In genomic region chr20:21808863-21809664, GRCh38 we compare ENCODE assay signal across 8 cellular contexts.
DNase-seq lines count a peak whose midpoint lies in the region; ATAC-seq and TF ChIP-seq lines count a peak whose summit lies in the region.

No MANE protein-coding gene starts in this region.

- H3K4me1 ChIP-seq in heart left ventricle: no peaks in the 10 kb centered on the region

- H3K36me3 Mint-ChIP-seq in activated CD4-positive, alpha-beta T cell treated with anti-CD3 and anti-CD28 coated beads, Interleukin-2, amount 10 ng/mL, durations not matched to agents 7 days and 5 days (ENCODE audit: low read depth): no peaks in the 10 kb centered on the region

- no peaks in the 10 kb centered on the region for H3K36me3 ChIP-seq in heart left ventricle

- CTCF ChIA-PET in activated CD4-positive, alpha-beta T cell treated with anti-CD3 and anti-CD28 coated beads, Interleukin-2, amount 10 ng/mL, durations not matched to agents 7 days and 5 days (lab: Charles Lee): no interaction called here

- H3K27me3 ChIP-seq in heart left ventricle: peaks cover 0 to 24% (median 0%) of the 10 kb centered on the region in 9 donors

- DNase-seq in GM12865 (ENCODE audit: low read depth) (peak; percentile 50), HT-29 (ENCODE audit: low spot score) (peak; percentile 42), heart left ventricle (peak in 4 of 5 donors; percentile 18 to 76 (median 42)), Kasumi-1 (lab: John Stamatoyannopoulos, UW) (no peak)
- DNase-seq in activated CD4-positive, alpha-beta T cell treated with anti-CD3 and anti-CD28 coated beads, Interleukin-2, amount 10 ng/mL, durations not matched to agents 7 days and 5 days: peak; percentile 45
- DNase-seq in stimulated activated CD4-positive, alpha-beta T cell treated with anti-CD3 and anti-CD28 coated beads, Interleukin-12 subunit alpha, Interleukin-12 subunit beta, amount 100 ng/mL, for 48 hours (ENCODE audit: low read depth in 2 of 3, low spot score in 1 of 3): peak; percentile 3 to 20 (median 11)

- no peak overlapping the region for H3K27ac ChIP-seq in heart left ventricle

- H3K9me3 Mint-ChIP-seq in activated CD4-positive, alpha-beta T cell treated with anti-CD3 and anti-CD28 coated beads, Interleukin-2, amount 10 ng/mL, durations not matched to agents 7 days and 5 days: no peaks in the 10 kb centered on the region

- H3K27ac Mint-ChIP-seq in activated CD4-positive, alpha-beta T cell treated with anti-CD3 and anti-CD28 coated beads, Interleukin-2, amount 10 ng/mL, durations not matched to agents 7 days and 5 days: no peak overlapping the region

- intact Hi-C loops in heart left ventricle (cut with DNase I): loop anchor here in 9 of 10 donors (2.0 to 10.0 kb wide), 8 partner anchors 293 to 503 kb away; no protein-coding TSS in a partner anchor

- WGBS in heart left ventricle, 4 donors: 39 to 46% (median 43%) methylated on average over 31 of the region's 31 CpGs

- H3K4me3 ChIP-seq in GM12865 (ENCODE audit: low read depth, low read length): no peak overlapping the region
- H3K4me3 ChIP-seq in heart left ventricle: no peak overlapping the region

- POLR2A ChIA-PET in activated CD4-positive, alpha-beta T cell treated with anti-CD3 and anti-CD28 coated beads, Interleukin-2, amount 10 ng/mL, durations not matched to agents 7 days and 5 days (lab: Charles Lee): no interaction called here

- peak in 2 of 4 donors; percentile 34 to 42 for ATAC-seq in heart left ventricle
- no peak for ATAC-seq in HG02623 (IDR thresholded peaks at IDR 0.05; ENCODE audit: unreplicated experiment)
- no peak for ATAC-seq in HG02840 (IDR thresholded peaks at IDR 0.05; ENCODE audit: low FRiP score, unreplicated experiment)

- no peaks in the 10 kb centered on the region for H3K9me3 ChIP-seq in heart left ventricle

- TF ChIP-seq CTCF in GM12865 (IDR thresholded peaks at IDR 0.05; ENCODE audit: insufficient read depth, low read depth, low read length, missing control alignments) (peak; percentile 80), heart left ventricle (IDR thresholded peaks at IDR 0.05) (peak; percentile 47 to 84 (median 73))

- no peak overlapping the region for H3K4me3 Mint-ChIP-seq in activated CD4-positive, alpha-beta T cell treated with anti-CD3 and anti-CD28 coated beads, Interleukin-2, amount 10 ng/mL, durations not matched to agents 7 days and 5 days

- H3K4me1 Mint-ChIP-seq in activated CD4-positive, alpha-beta T cell treated with anti-CD3 and anti-CD28 coated beads, Interleukin-2, amount 10 ng/mL, durations not matched to agents 7 days and 5 days: no peaks in the 10 kb centered on the region

- no peaks in the 10 kb centered on the region for H3K27me3 Mint-ChIP-seq in activated CD4-positive, alpha-beta T cell treated with anti-CD3 and anti-CD28 coated beads, Interleukin-2, amount 10 ng/mL, durations not matched to agents 7 days and 5 days

- no peak for TF ChIP-seq POLR2A in heart left ventricle (IDR thresholded peaks at IDR 0.05)

Comparison
In these comparisons a context has a peak if more than half of its experiments do, and no peak if none do; other contexts are left out.
1. DNase-seq: peak in GM12865 (single experiment), HT-29 (single experiment), activated CD4-positive, alpha-beta T cell treated with anti-CD3 and anti-CD28 coated beads, Interleukin-2, amount 10 ng/mL, durations not matched to agents 7 days and 5 days (single experiment), heart left ventricle (4 of 5) and stimulated activated CD4-positive, alpha-beta T cell treated with anti-CD3 and anti-CD28 coated beads, Interleukin-12 subunit alpha, Interleukin-12 subunit beta, amount 100 ng/mL, for 48 hours (3 of 3); none in Kasumi-1 (0 of 2).